In the genomic region with DNA sequence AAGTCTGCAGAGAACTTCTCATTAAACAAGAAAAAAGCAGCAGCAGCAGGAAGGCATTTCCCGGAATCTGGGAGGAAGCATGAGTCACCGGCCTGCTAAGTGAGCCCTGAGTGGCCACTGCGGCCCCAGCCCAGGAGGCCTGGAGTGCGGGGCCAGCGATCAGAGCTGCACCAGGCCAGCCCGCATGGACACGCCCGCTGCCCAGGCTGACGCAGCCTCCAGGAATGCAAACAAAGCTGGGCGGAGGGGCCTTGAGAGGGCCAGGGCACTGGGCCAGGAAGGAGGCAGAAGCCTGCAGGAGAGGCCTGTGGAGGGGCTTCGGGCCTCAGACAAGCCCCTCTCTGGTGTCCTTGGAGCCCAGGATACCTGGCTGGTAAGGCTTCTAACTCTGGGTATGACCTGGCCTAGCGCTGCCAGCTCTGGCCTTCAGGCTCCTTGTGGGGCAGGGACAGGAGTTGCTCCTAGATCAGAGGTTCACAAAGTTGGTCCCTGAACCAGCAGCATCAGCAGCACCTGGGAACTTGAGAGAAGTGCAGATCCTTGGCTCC, we compare ENCODE assay signal across 8 cellular contexts.
DNase-seq lines count a peak whose midpoint lies in the region; ATAC-seq, FAIRE-seq and TF ChIP-seq lines count a peak whose summit lies in the region.

No MANE protein-coding gene starts in this region.

- CTCF ChIA-PET in CD4-positive, alpha-beta memory T cell (lab: Charles Lee; ENCODE audit: partially characterized antibody) = no interaction called here

- H3K9me3 Mint-ChIP-seq in CD4-positive, alpha-beta memory T cell = peaks cover 0 to 2% (median 0%) of the 10 kb centered on the region in 8 donors

- ATAC-seq in SK-N-SH treated with all-trans-retinoic acid at 6 μM for 48 hours (peak; percentile 99), GM19455 (IDR thresholded peaks at IDR 0.05; ENCODE audit: unreplicated experiment) (no peak)

- no peaks in the 10 kb centered on the region for H3K36me3 Mint-ChIP-seq in CD4-positive, alpha-beta memory T cell

- H3K27ac Mint-ChIP-seq in CD4-positive, alpha-beta memory T cell = no peak overlapping the region

- H3K27me3 ChIP-seq in CD4-positive, alpha-beta memory T cell (ENCODE audit: insufficient read depth, low read length) = no peaks in the 10 kb centered on the region

- no peaks in the 10 kb centered on the region for H3K36me3 ChIP-seq in CD4-positive, alpha-beta memory T cell (ENCODE audit: insufficient read depth, low read length)

- H3K4me3 Mint-ChIP-seq in CD4-positive, alpha-beta memory T cell = no peak overlapping the region

- no peaks in the 10 kb centered on the region for H3K9me3 ChIP-seq in CD4-positive, alpha-beta memory T cell (ENCODE audit: control insufficient read depth in 1 of 2, low read length in 2 of 2)

- DNase-seq in H54 (ENCODE audit: insufficient read length, low spot score) = peak; percentile 86
- peak; percentile 97 for DNase-seq in fibroblast of peridontal ligament (ENCODE audit: extremely low read depth)
- peak; percentile 91 for DNase-seq in non-pigmented ciliary epithelial cell (ENCODE audit: low read depth)
- DNase-seq in GF-D8 (lab: John Stamatoyannopoulos, UW) = no peak
- DNase-seq in NCI-H524 (lab: John Stamatoyannopoulos, UW) = no peak
- no peak for DNase-seq in CD4-positive, alpha-beta memory T cell

- H3K4me3 ChIP-seq in CD4-positive, alpha-beta memory T cell (ENCODE audit: low read length in 2 of 2) = no peak overlapping the region

- no peak for TF ChIP-seq POLR2A in H54 (IDR thresholded peaks at IDR 0.05; ENCODE audit: low read depth, low read length)

- POLR2A ChIA-PET in CD4-positive, alpha-beta memory T cell (lab: Charles Lee; ENCODE audit: partially characterized antibody) = no interaction called here

- H3K27ac ChIP-seq in CD4-positive, alpha-beta memory T cell (ENCODE audit: low read depth, low read length) = no peak overlapping the region

- FAIRE-seq in H54 (lab: Jason Lieb, UNC) = peak; percentile 6

- no peaks in the 10 kb centered on the region for H3K4me1 Mint-ChIP-seq in CD4-positive, alpha-beta memory T cell

- no peaks in the 10 kb centered on the region for H3K4me1 ChIP-seq in CD4-positive, alpha-beta memory T cell (ENCODE audit: insufficient read depth, low read length)

- intact Hi-C loops in CD4-positive, alpha-beta memory T cell (cut with micrococcal nuclease) = no loop called here

- peaks cover 8 to 10% of the 10 kb centered on the region in 2 donors for H3K27me3 Mint-ChIP-seq in CD4-positive, alpha-beta memory T cell

TF ChIP-seq in SK-N-SH treated with all-trans-retinoic acid at 6 μM for 48 hours, 23 proteins besides CTCF, POLR2A, EP300 and RAD21:
- TF ChIP-seq, protein P1, sequence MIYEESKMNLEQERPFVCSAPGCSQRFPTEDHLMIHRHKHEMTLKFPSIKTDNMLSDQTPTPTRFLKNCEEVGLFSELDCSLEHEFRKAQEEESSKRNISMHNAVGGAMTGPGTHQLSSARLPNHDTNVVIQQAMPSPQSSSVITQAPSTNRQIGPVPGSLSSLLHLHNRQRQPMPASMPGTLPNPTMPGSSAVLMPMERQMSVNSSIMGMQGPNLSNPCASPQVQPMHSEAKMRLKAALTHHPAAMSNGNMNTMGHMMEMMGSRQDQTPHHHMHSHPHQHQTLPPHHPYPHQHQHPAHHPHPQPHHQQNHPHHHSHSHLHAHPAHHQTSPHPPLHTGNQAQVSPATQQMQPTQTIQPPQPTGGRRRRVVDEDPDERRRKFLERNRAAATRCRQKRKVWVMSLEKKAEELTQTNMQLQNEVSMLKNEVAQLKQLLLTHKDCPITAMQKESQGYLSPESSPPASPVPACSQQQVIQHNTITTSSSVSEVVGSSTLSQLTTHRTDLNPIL (CRISPR knock-in tag; IDR thresholded peaks at IDR 0.05; ENCODE audit: low read depth) = peak; percentile 22; the same call in 1 of the 2 replicates
- TF ChIP-seq ESRRG (CRISPR knock-in tag; IDR thresholded peaks at IDR 0.05) = no peak
- peak; percentile 82; the same call in 1 of the 2 replicates for TF ChIP-seq ZFP3 (CRISPR knock-in tag; IDR thresholded peaks at IDR 0.05)

Comparison
In these comparisons a context has a peak if more than half of its experiments do, and no peak if none do; other contexts are left out.
1. DNase-seq: peak in H54 (single experiment), fibroblast of peridontal ligament (single experiment) and non-pigmented ciliary epithelial cell (single experiment); none in GF-D8 (single experiment), NCI-H524 (0 of 2) and CD4-positive, alpha-beta memory T cell (0 of 5).